In genomic region chr14:55051165-55051425, GRCh38 we compare ENCODE assay signal across 8 cellular contexts. TPM values are rescaled to one million over a fixed set of nuclear protein-coding genes. Genes with fewer than 3 reads are reported as not detected.
DNase-seq lines count a peak whose midpoint lies in the region; ATAC-seq, FAIRE-seq and TF ChIP-seq lines count a peak whose summit lies in the region.

No MANE protein-coding gene starts in this region.

- FAIRE-seq in small intestine (lab: Jason Lieb, UNC), result no peak

- H3K4me3 ChIP-seq in AG09309 (ENCODE audit: control insufficient read depth, low read depth, low read length), result peak overlapping the region; percentile 29
- H3K4me3 ChIP-seq in Peyer's patch, result peak overlapping the region; percentile 69 to 96 (median 90)
- H3K4me3 ChIP-seq in fibroblast of mammary gland (ENCODE audit: control insufficient read depth, low read depth, low read length), result peak overlapping the region; percentile 55
- peak overlapping the region in 1 of 2 donors; percentile 65 for H3K4me3 ChIP-seq in small intestine (ENCODE audit: low read depth in 1 of 2, low read length in 2 of 2)

- TF ChIP-seq POLR2A in Peyer's patch (IDR thresholded peaks at IDR 0.05), result no peak

- H3K27me3 ChIP-seq in Peyer's patch, result no peaks in the 10 kb centered on the region
- no peaks in the 10 kb centered on the region for H3K27me3 ChIP-seq in small intestine (ENCODE audit: control insufficient read depth in 2 of 2, insufficient read depth in 2 of 2, low read length in 2 of 2)

- H3K36me3 ChIP-seq in Peyer's patch (no peaks in the 10 kb centered on the region), small intestine (ENCODE audit: control insufficient read depth in 2 of 2, insufficient read depth in 2 of 2, low read length in 2 of 2) (no peaks in the 10 kb centered on the region)

- peak overlapping the region; percentile 96 to 99 (median 98) for H3K27ac ChIP-seq in Peyer's patch
- peak overlapping the region; percentile 74 to 97 for H3K27ac ChIP-seq in small intestine (ENCODE audit: low read depth in 1 of 2, low read length in 1 of 2)

- H3K4me1 ChIP-seq in Peyer's patch (peaks cover 0 to 20% (median 1%) of the 10 kb centered on the region in 4 donors), small intestine (ENCODE audit: control insufficient read depth in 2 of 2, insufficient read depth in 1 of 2, low read depth in 1 of 2, low read length in 1 of 2) (peaks cover 4 to 7% of the 10 kb centered on the region in 2 donors)

- 0 to 1% (median 0%) methylated on average over 10 of the region's 10 CpGs for WGBS in small intestine, 3 donors

- TF ChIP-seq CTCF in AG09309 (IDR thresholded peaks at IDR 0.05; ENCODE audit: control insufficient read depth, insufficient read depth, low read depth, low read length, missing control alignments) (no peak), Peyer's patch (IDR thresholded peaks at IDR 0.05) (no peak), fibroblast of mammary gland (conservative IDR thresholded peaks at IDR 0.05; ENCODE audit: control insufficient read depth, insufficient read depth, low read depth, low read length) (no peak)

- ATAC-seq in GM21360 (IDR thresholded peaks at IDR 0.05; ENCODE audit: unreplicated experiment), result peak; percentile 16

- DNase-seq in AG09309 (ENCODE audit: low read depth), result no peak
- DNase-seq in Peyer's patch, result no peak
- no peak for DNase-seq in fibroblast of mammary gland (ENCODE audit: low read depth)
- DNase-seq in small intestine, result no peak
- DNase-seq in SK-N-DZ (ENCODE audit: low spot score), result no peak
- DNase-seq in NAMALWA (ENCODE audit: low spot score), result no peak
- DNase-seq in SIG-M5 treated with dmso at 0.1 percent for 504 hours (lab: John Stamatoyannopoulos, UW; ENCODE audit: unreplicated experiment), result no peak

- H3K9me3 ChIP-seq in Peyer's patch (no peaks in the 10 kb centered on the region), small intestine (ENCODE audit: control insufficient read depth, low read depth) (no peaks in the 10 kb centered on the region)

RNA-seq across cellular contexts. Expression of gene MAPK1IP1L, which starts 0.4 kb away (rescaled TPM):
- total RNA-seq in Peyer's patch, result 10 to 100 TPM; 27.2 to 56.6 (median 35.2) TPM
- 10 to 100 TPM; 24.3 to 32.0 (median 30.9) TPM for polyA plus RNA-seq in small intestine
- polyA plus RNA-seq in SK-N-DZ (2014; cell fraction: cytosol; rRNA removed), result 41.2 and 49.6 TPM in 2 replicates
- 10.2 and 20.9 TPM in 2 replicates for polyA plus RNA-seq in SK-N-DZ (2014; cell fraction: nucleus; rRNA removed)

RNA-seq across cellular contexts. Expression of gene SOCS4, which starts 24.1 kb away (rescaled TPM):
- total RNA-seq in Peyer's patch, result 10 to 100 TPM in 3 of 4 donors, 1 to 10 TPM in 1; 10.0 to 18.2 (median 10.7) TPM
- polyA plus RNA-seq in small intestine, result 10 to 100 TPM in 1 of 3 donors, 1 to 10 TPM in 2; 4.8 to 11.1 (median 9.8) TPM
- 25.2 and 25.6 TPM in 2 replicates for polyA plus RNA-seq in SK-N-DZ (2014; cell fraction: cytosol; rRNA removed)
- 15.2 and 18.4 TPM in 2 replicates for polyA plus RNA-seq in SK-N-DZ (2014; cell fraction: nucleus; rRNA removed)

RNA-seq across cellular contexts. Expression of gene WDHD1, which starts 24.2 kb away (rescaled TPM):
- total RNA-seq in Peyer's patch, result 1 to 10 TPM in 2 of 4 donors, under 1 TPM in 2; 0.70 to 2.5 (median 1.0) TPM
- polyA plus RNA-seq in small intestine, result 1 to 10 TPM in 1 of 3 donors, under 1 TPM in 2; 0.45 to 3.4 (median 0.54) TPM
- 22.3 and 24.4 TPM in 2 replicates for polyA plus RNA-seq in SK-N-DZ (2014; cell fraction: cytosol; rRNA removed)
- 19.1 and 21.3 TPM in 2 replicates for polyA plus RNA-seq in SK-N-DZ (2014; cell fraction: nucleus; rRNA removed)
